Comparison of ENCODE assay signal across 1 cellular context in genomic region chr4:67727124-67727850, GRCh38.
TF ChIP-seq lines count a peak whose summit lies in the region.

No MANE protein-coding gene starts in this region.

TF ChIP-seq in endothelial cell of umbilical vein, 7 proteins besides CTCF, POLR2A, EP300 and RAD21:
- TF ChIP-seq GATA2 (IDR thresholded peaks at IDR 0.05; ENCODE audit: insufficient read depth, insufficient read length, low read depth, low read length) = peak; percentile 77
- TF ChIP-seq FOS (IDR thresholded peaks at IDR 0.05; ENCODE audit: borderline replicate concordance, insufficient read depth, low read length) = peak; percentile 46
- no peak for TF ChIP-seq EZH2 (IDR thresholded peaks at IDR 0.05; ENCODE audit: borderline replicate concordance, low read depth, low read length, severe bottlenecking)
- no peak for TF ChIP-seq MAX (IDR thresholded peaks at IDR 0.05; ENCODE audit: insufficient read depth, insufficient read length)
- TF ChIP-seq POLR2AphosphoS5 (IDR thresholded peaks at IDR 0.05; ENCODE audit: insufficient read depth, low read depth, low read length) = no peak
- no peak for TF ChIP-seq JUN (IDR thresholded peaks at IDR 0.05; ENCODE audit: borderline replicate concordance, insufficient read depth, insufficient read length, low read depth)
- TF ChIP-seq MYC (IDR thresholded peaks at IDR 0.05; ENCODE audit: low read depth, low read length) = no peak
